In the genomic region with DNA sequence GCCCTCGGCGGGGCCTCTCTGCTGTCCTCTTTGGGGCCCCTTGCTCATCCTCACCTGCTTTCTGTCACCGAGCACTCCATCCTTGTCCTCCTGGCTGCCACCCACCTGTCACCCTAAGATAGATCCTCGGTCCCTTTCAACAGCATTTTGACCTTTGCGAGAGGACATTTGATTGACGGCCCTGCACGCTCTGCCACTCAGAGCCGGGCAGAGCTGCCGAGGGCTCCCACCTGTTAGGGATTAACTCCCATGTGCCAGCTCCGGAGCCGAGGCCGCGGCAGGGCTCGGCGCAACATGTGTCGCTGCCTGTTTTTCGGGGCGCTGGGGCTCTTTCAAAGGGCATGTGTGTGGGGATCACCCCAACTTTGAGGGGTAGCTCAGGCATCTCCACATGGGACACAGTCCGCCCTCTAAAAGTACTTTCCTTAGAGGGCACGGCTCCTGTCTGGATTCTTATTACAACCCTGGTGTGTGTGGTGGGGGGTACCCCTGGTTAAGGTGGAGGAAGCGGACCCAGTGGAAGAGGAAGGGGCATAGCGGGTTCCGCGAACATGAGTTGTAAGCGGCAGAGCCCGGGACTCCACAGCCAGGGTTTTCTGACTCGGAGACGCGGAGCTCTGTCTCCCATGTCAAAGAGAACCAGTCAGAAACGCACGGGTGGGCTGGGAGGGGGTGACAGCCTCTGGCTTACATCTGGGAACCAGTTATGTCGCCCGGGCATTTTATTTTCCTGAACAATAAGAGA, we compare ENCODE assay signal across 1 cellular context.
TF ChIP-seq lines count a peak whose summit lies in the region.

No MANE protein-coding gene starts in this region.

TF ChIP-seq in WTC11, 78 proteins besides CTCF, POLR2A, EP300 and RAD21 (continued from another document):
- TF ChIP-seq, protein P1, sequence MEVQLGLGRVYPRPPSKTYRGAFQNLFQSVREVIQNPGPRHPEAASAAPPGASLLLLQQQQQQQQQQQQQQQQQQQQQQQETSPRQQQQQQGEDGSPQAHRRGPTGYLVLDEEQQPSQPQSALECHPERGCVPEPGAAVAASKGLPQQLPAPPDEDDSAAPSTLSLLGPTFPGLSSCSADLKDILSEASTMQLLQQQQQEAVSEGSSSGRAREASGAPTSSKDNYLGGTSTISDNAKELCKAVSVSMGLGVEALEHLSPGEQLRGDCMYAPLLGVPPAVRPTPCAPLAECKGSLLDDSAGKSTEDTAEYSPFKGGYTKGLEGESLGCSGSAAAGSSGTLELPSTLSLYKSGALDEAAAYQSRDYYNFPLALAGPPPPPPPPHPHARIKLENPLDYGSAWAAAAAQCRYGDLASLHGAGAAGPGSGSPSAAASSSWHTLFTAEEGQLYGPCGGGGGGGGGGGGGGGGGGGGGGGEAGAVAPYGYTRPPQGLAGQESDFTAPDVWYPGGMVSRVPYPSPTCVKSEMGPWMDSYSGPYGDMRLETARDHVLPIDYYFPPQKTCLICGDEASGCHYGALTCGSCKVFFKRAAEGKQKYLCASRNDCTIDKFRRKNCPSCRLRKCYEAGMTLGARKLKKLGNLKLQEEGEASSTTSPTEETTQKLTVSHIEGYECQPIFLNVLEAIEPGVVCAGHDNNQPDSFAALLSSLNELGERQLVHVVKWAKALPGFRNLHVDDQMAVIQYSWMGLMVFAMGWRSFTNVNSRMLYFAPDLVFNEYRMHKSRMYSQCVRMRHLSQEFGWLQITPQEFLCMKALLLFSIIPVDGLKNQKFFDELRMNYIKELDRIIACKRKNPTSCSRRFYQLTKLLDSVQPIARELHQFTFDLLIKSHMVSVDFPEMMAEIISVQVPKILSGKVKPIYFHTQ (CRISPR knock-in tag; IDR thresholded peaks at IDR 0.05) = no peak
